8 cellular contexts compared by ENCODE assay signal in the genomic region with DNA sequence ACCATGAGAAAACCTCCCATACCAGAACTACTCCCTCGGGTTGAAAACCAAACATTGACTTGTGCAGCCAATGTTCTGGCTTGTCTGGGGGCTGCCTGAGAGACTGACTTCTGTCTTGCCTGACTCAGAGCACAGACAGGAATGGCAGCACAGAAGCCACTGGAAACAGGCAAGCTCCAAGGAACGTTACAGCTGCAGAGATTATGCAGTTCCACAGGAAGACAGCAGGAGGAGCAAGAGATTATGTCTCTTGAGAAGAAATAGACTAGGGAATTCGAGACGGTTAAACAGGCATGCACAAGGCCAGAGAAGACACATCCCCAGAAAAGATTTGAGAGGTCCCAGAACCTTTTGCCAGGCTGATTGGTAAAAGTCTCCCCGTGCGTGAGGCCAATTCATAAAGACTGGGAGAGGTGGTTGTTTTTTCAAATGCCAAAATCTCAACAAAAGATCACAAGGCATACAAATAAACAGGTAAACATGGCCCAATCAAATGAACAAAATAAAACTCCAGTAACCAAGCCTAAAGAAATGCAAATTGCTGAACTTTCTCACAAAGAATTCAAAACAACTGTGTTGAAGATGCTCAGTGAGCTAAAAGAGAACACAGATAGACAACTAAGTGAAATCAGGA.
A peak's percentile ranks its signal among the peaks of the same experiment; 100 is the strongest.
DNase-seq lines count a peak whose midpoint lies in the region; ATAC-seq and TF ChIP-seq lines count a peak whose summit lies in the region.

No MANE protein-coding gene starts in this region.

- DNase-seq in DMS 273 (lab: John Stamatoyannopoulos, UW; ENCODE audit: unreplicated experiment) (peak; percentile 84), HFF-Myc (ENCODE audit: extremely low read depth, low read depth) (no peak), dermis blood vessel endothelial cell (peak; percentile 84), mesendoderm (peak; percentile 89)
- no peak for DNase-seq in stimulated activated CD4-positive, alpha-beta T cell treated with anti-CD3 and anti-CD28 coated beads, Interleukin-4, amount 100 ng/mL, for 1 hour

- no peaks in the 10 kb centered on the region for H4K20me1 ChIP-seq in OCI-LY3 (ENCODE audit: insufficient read depth, low read length)

- ATAC-seq in HG02840 (IDR thresholded peaks at IDR 0.05; ENCODE audit: low FRiP score, unreplicated experiment): no peak
- ATAC-seq in HG03460 (IDR thresholded peaks at IDR 0.05; ENCODE audit: unreplicated experiment): no peak

- H3K27me3 ChIP-seq in OCI-LY3 (ENCODE audit: low read depth, low read length) (peaks cover 44% of the 10 kb centered on the region), mesendoderm (ENCODE audit: insufficient read depth, low read length, poor library complexity) (no peaks in the 10 kb centered on the region)

- H2AFZ ChIP-seq in OCI-LY3 (ENCODE audit: low read depth, low read length): no peak overlapping the region

- no peak overlapping the region for H4K8ac ChIP-seq in mesendoderm (ENCODE audit: low read depth, low read length)

- H3K9ac ChIP-seq in OCI-LY3 (ENCODE audit: low read length) (no peak overlapping the region), mesendoderm (ENCODE audit: low read length) (no peak overlapping the region)

- no peak overlapping the region for H2BK15ac ChIP-seq in mesendoderm (replicated peaks; ENCODE audit: low read depth)

- H2BK5ac ChIP-seq in mesendoderm (ENCODE audit: low read length): no peak overlapping the region

- H3K4me1 ChIP-seq in OCI-LY3 (ENCODE audit: low read length) (0 out of 2 replicates have a peak, but pooled peaks cover 4% of the 10 kb centered on the region), mesendoderm (ENCODE audit: control insufficient read depth, low read depth, low read length) (no peaks in the 10 kb centered on the region)

- H3K4ac ChIP-seq in mesendoderm (ENCODE audit: low read depth, low read length): no peak overlapping the region

- H3K79me2 ChIP-seq in OCI-LY3 (ENCODE audit: low read length): no peaks in the 10 kb centered on the region
- H3K79me2 ChIP-seq in mesendoderm (ENCODE audit: control insufficient read depth, insufficient read depth, low read length): no peaks in the 10 kb centered on the region

- no peak overlapping the region for H4K5ac ChIP-seq in mesendoderm (ENCODE audit: low read length)

- TF ChIP-seq CTCF in HFF-Myc (IDR thresholded peaks at IDR 0.05; ENCODE audit: low read depth, low read length, missing control alignments): peak; percentile 71
- peak; percentile 65 for TF ChIP-seq CTCF in OCI-LY3 (IDR thresholded peaks at IDR 0.05; ENCODE audit: low read depth, low read length)

- H3K9me3 ChIP-seq in OCI-LY3 (ENCODE audit: insufficient read depth, low read length): no peaks in the 10 kb centered on the region

- no peak overlapping the region for H2BK120ac ChIP-seq in mesendoderm (ENCODE audit: low read depth, low read length)

- WGBS in mesendoderm (ENCODE audit: extremely low coverage, insufficient coverage, low lambda C conversion rate): no CpG with 5 or more reads among the region's 6 CpGs

- H3K4me2 ChIP-seq in OCI-LY3 (ENCODE audit: low read length) (no peak overlapping the region), mesendoderm (ENCODE audit: low read length) (no peak overlapping the region)

- H3K18ac ChIP-seq in mesendoderm (ENCODE audit: low read length): no peak overlapping the region

- no peak overlapping the region for H3K23ac ChIP-seq in mesendoderm (ENCODE audit: low read length)

- H3K4me3 ChIP-seq in HFF-Myc (replicated peaks; ENCODE audit: low read depth, low read length) (no peak overlapping the region), OCI-LY3 (ENCODE audit: low read length) (no peak overlapping the region), mesendoderm (ENCODE audit: low read length) (no peak overlapping the region)

- H3K36me3 ChIP-seq in OCI-LY3 (replicated peaks; ENCODE audit: low read depth, low read length) (no peaks in the 10 kb centered on the region), mesendoderm (ENCODE audit: control insufficient read depth, insufficient read depth, low read length) (no peaks in the 10 kb centered on the region)

- no peak overlapping the region for H3K56ac ChIP-seq in mesendoderm (ENCODE audit: low read length)

- H3K79me1 ChIP-seq in mesendoderm (ENCODE audit: low read length): no peaks in the 10 kb centered on the region

- H3K27ac ChIP-seq in OCI-LY3 (ENCODE audit: low read length) (no peak overlapping the region), mesendoderm (ENCODE audit: low read depth, low read length) (no peak overlapping the region)

- no peak overlapping the region for H2AK5ac ChIP-seq in mesendoderm (ENCODE audit: low read length)

Comparison
In these comparisons a context has a peak if more than half of its experiments do, and no peak if none do; other contexts are left out.
1. DNase-seq: peak in DMS 273 (single experiment), dermis blood vessel endothelial cell (single experiment) and mesendoderm (single experiment); none in HFF-Myc (single experiment) and stimulated activated CD4-positive, alpha-beta T cell treated with anti-CD3 and anti-CD28 coated beads, Interleukin-4, amount 100 ng/mL, for 1 hour (single experiment).